20 cellular contexts compared by ENCODE assay signal in genomic region chr2:109054865-109055264, GRCh38.
"Had no signal": no experiment of that assay in that cellular context is flagged by ENCODE, and none has a peak within 500 bp of the region (broad histone marks: within the 10 kb centered on the region; RNA-seq: fewer than 3 reads in every experiment).

No MANE protein-coding gene starts in this region.

- H3K36me3 ChIP-seq: gastrocnemius medialis, left lung, prostate gland, spleen, thoracic aorta, tibial nerve, upper lobe of left lung had no signal

- H3K27ac ChIP-seq: gastrocnemius medialis, left lung, prostate gland, skin epidermis, spleen, thoracic aorta, tibial nerve, upper lobe of left lung had no signal

- H3K9me3 ChIP-seq: gastrocnemius medialis, left lung, prostate gland, spleen, thoracic aorta, tibial nerve, upper lobe of left lung had no signal

- H3K4me1 Mint-ChIP-seq: endodermal cell; stimulated activated naive B cell treated with anti-CD40 and anti-IgM and Interleukin-4, amounts not matched to agents 10 μg/mL and 1 μg/mL and 100 μg/mL, for 72 hours had no signal

- H3K27me3 ChIP-seq: gastrocnemius medialis, left lung, tibial nerve, upper lobe of left lung had no signal

- H3K27me3 Mint-ChIP-seq: naive thymus-derived CD8-positive, alpha-beta T cell; stimulated activated naive CD8-positive, alpha-beta T cell treated with anti-CD3 and anti-CD28 coated beads, Interleukin-15, Interleukin-2, amounts not matched to agents 100 ng/mL and 50 ng/mL, for 24 hours had no signal

- H3K4me1 ChIP-seq: gastrocnemius medialis, left lung, prostate gland, spleen, tibial nerve had no signal

- H3K27ac Mint-ChIP-seq: endodermal cell; nephron progenitor cell; stimulated activated naive B cell treated with anti-CD40 and anti-IgM and Interleukin-4, amounts not matched to agents 10 μg/mL and 1 μg/mL and 100 μg/mL, for 72 hours; stimulated activated naive CD8-positive, alpha-beta T cell treated with anti-CD3 and anti-CD28 coated beads, Interleukin-15, Interleukin-2, amounts not matched to agents 100 ng/mL and 50 ng/mL, for 24 hours had no signal

- H3K4me3 Mint-ChIP-seq: endodermal cell; naive thymus-derived CD8-positive, alpha-beta T cell; nephron progenitor cell; stimulated activated naive B cell treated with anti-CD40 and anti-IgM and Interleukin-4, amounts not matched to agents 10 μg/mL and 1 μg/mL and 100 μg/mL, for 72 hours; stimulated activated naive CD8-positive, alpha-beta T cell treated with anti-CD3 and anti-CD28 coated beads, Interleukin-15, Interleukin-2, amounts not matched to agents 100 ng/mL and 50 ng/mL, for 24 hours had no signal

- H3K36me3 Mint-ChIP-seq: naive thymus-derived CD8-positive, alpha-beta T cell; stimulated activated naive B cell treated with anti-CD40 and anti-IgM and Interleukin-4, amounts not matched to agents 10 μg/mL and 1 μg/mL and 100 μg/mL, for 72 hours had no signal

- DNase-seq: effector CD8-positive, alpha-beta T cell; endodermal cell; erythroblast; gastrocnemius medialis; head of caudate nucleus; left cardiac atrium; left lung; naive thymus-derived CD8-positive, alpha-beta T cell; nephron progenitor cell; nucleus accumbens; right cardiac atrium; stimulated activated CD4-positive, alpha-beta T cell treated with anti-CD3 and anti-CD28 coated beads, Interleukin-4, amount 100 ng/mL, for 4 hours; stimulated activated naive B cell treated with anti-CD40 and anti-IgM and Interleukin-4, amounts not matched to agents 10 μg/mL and 1 μg/mL and 100 μg/mL, for 72 hours; upper lobe of left lung had no signal

- H3K4me3 ChIP-seq: gastrocnemius medialis, left lung, prostate gland, skin epidermis, spleen, thoracic aorta, tibial nerve, upper lobe of left lung had no signal

- H3K9me3 Mint-ChIP-seq: endodermal cell; naive thymus-derived CD8-positive, alpha-beta T cell; nephron progenitor cell; stimulated activated naive B cell treated with anti-CD40 and anti-IgM and Interleukin-4, amounts not matched to agents 10 μg/mL and 1 μg/mL and 100 μg/mL, for 72 hours; stimulated activated naive CD8-positive, alpha-beta T cell treated with anti-CD3 and anti-CD28 coated beads, Interleukin-15, Interleukin-2, amounts not matched to agents 100 ng/mL and 50 ng/mL, for 24 hours had no signal

- ATAC-seq: gastrocnemius medialis; left cardiac atrium; left lung; naive thymus-derived CD8-positive, alpha-beta T cell; right cardiac atrium; stimulated activated naive B cell treated with anti-CD40 and anti-IgM and Interleukin-4, amounts not matched to agents 10 μg/mL and 1 μg/mL and 100 μg/mL, for 72 hours had no signal
